In genomic region chr11:108743851-108744250, GRCh38 we compare ENCODE assay signal across 24 cellular contexts.
"Had no signal": no experiment of that assay in that cellular context is flagged by ENCODE, and none has a peak within 500 bp of the region (broad histone marks: within the 10 kb centered on the region; RNA-seq: fewer than 3 reads in every experiment).

No MANE protein-coding gene starts in this region.

- H3K4me1 ChIP-seq: left lung, neural progenitor cell, parathyroid adenoma, right lobe of liver, testis, upper lobe of left lung had no signal

- H2AFZ ChIP-seq: neural progenitor cell, parathyroid adenoma had no signal

- DNase-seq: dermis blood vessel endothelial cell; effector memory CD4-positive, alpha-beta T cell; hypothalamus; kidney; left lung; mammary epithelial cell; mesendoderm; midbrain; naive thymus-derived CD4-positive, alpha-beta T cell; right lobe of liver; small intestine; stimulated activated CD4-positive, alpha-beta T cell treated with anti-CD3 and anti-CD28 coated beads, Interleukin-12 subunit alpha, Interleukin-12 subunit beta, amount 100 ng/mL, for 4 hours; stimulated activated CD4-positive, alpha-beta T cell treated with anti-CD3 and anti-CD28 coated beads, Interleukin-1b, Interleukin-23, amount 100 ng/mL, for 48 hours; stimulated activated CD4-positive, alpha-beta T cell treated with anti-CD3 and anti-CD28 coated beads, Interleukin-4, amount 100 ng/mL, for 1 hour; stimulated activated CD8-positive, alpha-beta memory T cell treated with anti-CD3 and anti-CD28 coated beads, Interleukin-4, amount 100 ng/mL, for 48 hours; stimulated activated naive CD4-positive, alpha-beta T cell treated with Interleukin-2 at 50 U/mL for 16 hours; substantia nigra; testis; tibial artery; upper lobe of left lung had no signal

- H3K27ac ChIP-seq: coronary artery, esophagus muscularis mucosa, left lung, neural progenitor cell, parathyroid adenoma, right lobe of liver, testis, tibial artery, upper lobe of left lung had no signal

- ATAC-seq: left lung; naive thymus-derived CD4-positive, alpha-beta T cell; right lobe of liver had no signal

- H3K4me3 ChIP-seq: coronary artery, esophagus muscularis mucosa, left lung, neural progenitor cell, right lobe of liver, testis, tibial artery, upper lobe of left lung had no signal

- H3K36me3 ChIP-seq: left lung, neural progenitor cell, right lobe of liver, tibial artery, upper lobe of left lung had no signal

- H3K9ac ChIP-seq: neural progenitor cell, parathyroid adenoma had no signal

- H3K4me2 ChIP-seq: neural progenitor cell had no signal

- H3K27me3 ChIP-seq: esophagus muscularis mucosa, left lung, neural progenitor cell, right lobe of liver, testis, tibial artery, upper lobe of left lung had no signal

- H3K9me3 ChIP-seq: esophagus muscularis mucosa, right lobe of liver, testis had no signal
